In genomic region chr2:241616168-241617125, GRCh38 we compare ENCODE assay signal across 11 cellular contexts. TPM values are rescaled to one million over a fixed set of nuclear protein-coding genes. Genes with fewer than 3 reads are reported as not detected.
DNase-seq lines count a peak whose midpoint lies in the region; FAIRE-seq and TF ChIP-seq lines count a peak whose summit lies in the region.
"Had no signal": no experiment of that assay in that cellular context is flagged by ENCODE, and none has a peak within 500 bp of the region (broad histone marks: within the 10 kb centered on the region; RNA-seq: fewer than 3 reads in every experiment).

No MANE protein-coding gene starts in this region.

- H3K36me3 Mint-ChIP-seq in CD8-positive, alpha-beta memory T cell = peaks cover 0 to 12% (median 2%) of the 10 kb centered on the region in 3 donors
- peaks cover 16% of the 10 kb centered on the region for H3K36me3 Mint-ChIP-seq in endodermal cell (ENCODE audit: low read depth)

- H3K4me3 Mint-ChIP-seq in CD8-positive, alpha-beta memory T cell = peak overlapping the region in 6 of 7 donors; percentile 16 to 95 (median 50)
- H3K4me3 Mint-ChIP-seq in endodermal cell = peak overlapping the region; percentile 48

- H3K4me1 ChIP-seq in CD8-positive, alpha-beta memory T cell (ENCODE audit: insufficient read depth, low read length) = peaks cover 13% of the 10 kb centered on the region
- no peaks in the 10 kb centered on the region for H3K4me1 ChIP-seq in endodermal cell (ENCODE audit: control insufficient read depth, insufficient read depth, low read length)

- no peak overlapping the region for H3K27ac ChIP-seq in CD8-positive, alpha-beta memory T cell (ENCODE audit: low read depth, low read length)
- H3K27ac ChIP-seq in endodermal cell (ENCODE audit: low read depth, low read length) (no peak overlapping the region), neural cell (ENCODE audit: low read length) (no peak overlapping the region)
- H3K27ac ChIP-seq: vagina had no signal

- H3K9me3 ChIP-seq in CD8-positive, alpha-beta memory T cell (ENCODE audit: low read length) = no peaks in the 10 kb centered on the region
- peaks cover 2% of the 10 kb centered on the region for H3K9me3 ChIP-seq in endodermal cell (ENCODE audit: control insufficient read depth, low read length)
- H3K9me3 ChIP-seq in neural cell (ENCODE audit: low read length) = no peaks in the 10 kb centered on the region
- H3K9me3 ChIP-seq: vagina had no signal

- H3K9me3 Mint-ChIP-seq in CD8-positive, alpha-beta memory T cell = no peaks in the 10 kb centered on the region
- H3K9me3 Mint-ChIP-seq in endodermal cell = peaks cover 2% of the 10 kb centered on the region

- no peak overlapping the region for H3K4me3 ChIP-seq in CD8-positive, alpha-beta memory T cell (ENCODE audit: low read length)
- H3K4me3 ChIP-seq in endodermal cell (ENCODE audit: low read length) = no peak overlapping the region
- peak overlapping the region; percentile 41 for H3K4me3 ChIP-seq in neural cell (ENCODE audit: low read length)

- TF ChIP-seq CTCF in endodermal cell (conservative IDR thresholded peaks at IDR 0.05) = no peak
- TF ChIP-seq CTCF in neural cell (IDR thresholded peaks at IDR 0.05; ENCODE audit: poor library complexity, severe bottlenecking) = no peak
- TF ChIP-seq CTCF in GM10248 (IDR thresholded peaks at IDR 0.05; ENCODE audit: control extremely low read depth, extremely low read depth, low read depth, missing control alignments) = no peak

- no peak overlapping the region for H3K4me2 ChIP-seq in neural cell (ENCODE audit: low read length)

- H3K4me1 Mint-ChIP-seq in CD8-positive, alpha-beta memory T cell = peaks cover 26 to 52% (median 32%) of the 10 kb centered on the region in 3 donors
- peaks cover 16% of the 10 kb centered on the region for H3K4me1 Mint-ChIP-seq in endodermal cell

- no peak for FAIRE-seq in HTR-8/SVneo (lab: Jason Lieb, UNC)

- no peaks in the 10 kb centered on the region for H3K27me3 Mint-ChIP-seq in CD8-positive, alpha-beta memory T cell
- H3K27me3 Mint-ChIP-seq in endodermal cell (ENCODE audit: insufficient read depth) = no peaks in the 10 kb centered on the region

- no peak for TF ChIP-seq EP300 in neural cell (conservative IDR thresholded peaks at IDR 0.05; ENCODE audit: poor library complexity, severe bottlenecking)

- no peak for DNase-seq in CD8-positive, alpha-beta memory T cell
- DNase-seq in NCI-H2081 treated with DMSO at 0.1 percent for 48 hours (lab: John Stamatoyannopoulos, UW) (peak; percentile 37), endodermal cell (peak; percentile 74), islet precursor cell (no peak), GM10248 (ENCODE audit: extremely low spot score) (no peak), anterior cingulate cortex (lab: John Stamatoyannopoulos, UW) (no peak), HTR-8/SVneo (ENCODE audit: insufficient read length, low spot score) (no peak)
- DNase-seq: GOT3, NCI-H1048 had no signal

- H3K27ac Mint-ChIP-seq in CD8-positive, alpha-beta memory T cell = peak overlapping the region in 6 of 8 donors; percentile 18 to 95 (median 70)
- peak overlapping the region; percentile 70 for H3K27ac Mint-ChIP-seq in endodermal cell

- 92 to 96% methylated on average over 15 to 30 of the region's 30 CpGs for WGBS in endodermal cell (ENCODE audit: insufficient coverage in 1 of 2, insufficient read length in 1 of 2), 2 experiments

- no peaks in the 10 kb centered on the region for H3K27me3 ChIP-seq in CD8-positive, alpha-beta memory T cell (ENCODE audit: insufficient read depth, low read length, poor library complexity, severe bottlenecking)
- H3K27me3 ChIP-seq in endodermal cell (ENCODE audit: control insufficient read depth, insufficient read depth, low read length, poor library complexity, severe bottlenecking) (no peaks in the 10 kb centered on the region), neural cell (ENCODE audit: insufficient read depth, low read depth, low read length) (no peaks in the 10 kb centered on the region)
- H3K27me3 ChIP-seq: vagina had no signal

- no peaks in the 10 kb centered on the region for H4K20me1 ChIP-seq in neural cell (ENCODE audit: insufficient read depth)

- no peak for TF ChIP-seq RAD21 in neural cell (conservative IDR thresholded peaks at IDR 0.05)

- H3K9ac ChIP-seq in endodermal cell (ENCODE audit: extremely low read depth, low read length, poor library complexity, severe bottlenecking) (no peak overlapping the region), neural cell (ENCODE audit: low read length) (no peak overlapping the region)

- no peaks in the 10 kb centered on the region for H3K9me2 ChIP-seq in neural cell (ENCODE audit: insufficient read depth, low read length)

- POLR2A ChIA-PET in CD8-positive, alpha-beta memory T cell (lab: Charles Lee) = no interaction called here
- POLR2A ChIA-PET in GM10248 (lab: Yijun Ruan, JAX) = no interaction called here

- H2AFZ ChIP-seq in neural cell (ENCODE audit: low read depth, low read length) = no peak overlapping the region

- H3F3A ChIP-seq in neural cell (ENCODE audit: insufficient read depth, low read length, poor library complexity, severe bottlenecking) = no peaks in the 10 kb centered on the region

- H3K79me2 ChIP-seq in neural cell (replicated peaks; ENCODE audit: insufficient read depth, low read length) = no peaks in the 10 kb centered on the region

- no peaks in the 10 kb centered on the region for H3K36me3 ChIP-seq in CD8-positive, alpha-beta memory T cell (ENCODE audit: insufficient read depth, low read length)
- H3K36me3 ChIP-seq in endodermal cell (ENCODE audit: control insufficient read depth, insufficient read depth, low read length) = peaks cover 11% of the 10 kb centered on the region
- H3K36me3 ChIP-seq in neural cell (ENCODE audit: insufficient read depth, low read length) = peaks cover 4% of the 10 kb centered on the region
- H3K36me3 ChIP-seq: vagina had no signal

- CTCF ChIA-PET in CD8-positive, alpha-beta memory T cell (lab: Charles Lee) = interaction anchor here (1.5 kb wide), 1 partner anchor 85 kb away, joined by 3 read pairs; the partner anchor contains the start of gene ING5
- CTCF ChIA-PET in GM10248 (lab: Yijun Ruan, JAX) = no interaction called here

TF ChIP-seq in neural cell, 6 proteins besides CTCF, POLR2A, EP300 and RAD21:
- TF ChIP-seq SMC3 (conservative IDR thresholded peaks at IDR 0.05; ENCODE audit: poor library complexity) = no peak
- TF ChIP-seq EZH2 (IDR thresholded peaks at IDR 0.05; ENCODE audit: borderline replicate concordance, insufficient read depth, low read length, poor library complexity, severe bottlenecking) = no peak
- no peak for TF ChIP-seq TAF1 (IDR thresholded peaks at IDR 0.05; ENCODE audit: low read depth)

RNA-seq across cellular contexts. Expression of gene THAP4, which starts 20.5 kb away (rescaled TPM):
- 10 to 100 TPM; 51.4 to 51.9 TPM for total RNA-seq in CD8-positive, alpha-beta memory T cell
- 42.3 TPM for polyA plus RNA-seq in CD8-positive, alpha-beta memory T cell
- total RNA-seq in endodermal cell = 10 to 100 TPM; 54.6 to 66.1 TPM
- 40.7 TPM for polyA plus RNA-seq in endodermal cell (2013, experiment 1 of 2)
- 36.6 TPM for polyA plus RNA-seq in endodermal cell (2013, experiment 2 of 2)
- polyA plus RNA-seq in neural cell = 30.8 and 33.0 TPM in 2 replicates
- 26.9 and 34.1 TPM in 2 replicates for polyA minus RNA-seq in neural cell

RNA-seq across cellular contexts. Expression of gene ATG4B, which starts 21.0 kb away (rescaled TPM):
- 10 to 100 TPM; 79.0 to 80.2 TPM for total RNA-seq in CD8-positive, alpha-beta memory T cell
- 56.1 TPM for polyA plus RNA-seq in CD8-positive, alpha-beta memory T cell
- total RNA-seq in endodermal cell = 100 to 1,000 TPM; 126 to 166 TPM
- polyA plus RNA-seq in endodermal cell (2013, experiment 1 of 2) = 113 TPM
- polyA plus RNA-seq in endodermal cell (2013, experiment 2 of 2) = 98.7 TPM
- 128 and 140 TPM in 2 replicates for polyA plus RNA-seq in neural cell
- 58.2 and 74.4 TPM in 2 replicates for polyA minus RNA-seq in neural cell

RNA-seq across cellular contexts. Expression of gene BOK, which starts 57.9 kb away (rescaled TPM):
- not detected for total RNA-seq in CD8-positive, alpha-beta memory T cell
- polyA plus RNA-seq in CD8-positive, alpha-beta memory T cell = not detected
- 10 to 100 TPM; 23.4 to 24.5 TPM for total RNA-seq in endodermal cell
- polyA plus RNA-seq in endodermal cell (2013, experiment 1 of 2) = 14.1 TPM
- polyA plus RNA-seq in endodermal cell (2013, experiment 2 of 2) = 13.7 TPM
- 2.3 and 3.9 TPM in 2 replicates for polyA plus RNA-seq in neural cell
- 1.2 and 1.3 TPM in 2 replicates for polyA minus RNA-seq in neural cell

Comparison
In these comparisons a context has a peak if more than half of its experiments do, and no peak if none do; other contexts are left out.
1. DNase-seq: peak in NCI-H2081 treated with DMSO at 0.1 percent for 48 hours (single experiment) and endodermal cell (single experiment); none in CD8-positive, alpha-beta memory T cell (0 of 5), islet precursor cell (single experiment), GM10248 (single experiment), anterior cingulate cortex (0 of 58) and HTR-8/SVneo (single experiment).
2. RNA of gene BOK, which starts 57.9 kb away (total RNA-seq): 23.4 to 24.5 TPM in endodermal cell; not detected in CD8-positive, alpha-beta memory T cell; every median in the first group is over 10 times any median in the second.